Comparison of ENCODE assay signal across 1 cellular context in the genomic region with DNA sequence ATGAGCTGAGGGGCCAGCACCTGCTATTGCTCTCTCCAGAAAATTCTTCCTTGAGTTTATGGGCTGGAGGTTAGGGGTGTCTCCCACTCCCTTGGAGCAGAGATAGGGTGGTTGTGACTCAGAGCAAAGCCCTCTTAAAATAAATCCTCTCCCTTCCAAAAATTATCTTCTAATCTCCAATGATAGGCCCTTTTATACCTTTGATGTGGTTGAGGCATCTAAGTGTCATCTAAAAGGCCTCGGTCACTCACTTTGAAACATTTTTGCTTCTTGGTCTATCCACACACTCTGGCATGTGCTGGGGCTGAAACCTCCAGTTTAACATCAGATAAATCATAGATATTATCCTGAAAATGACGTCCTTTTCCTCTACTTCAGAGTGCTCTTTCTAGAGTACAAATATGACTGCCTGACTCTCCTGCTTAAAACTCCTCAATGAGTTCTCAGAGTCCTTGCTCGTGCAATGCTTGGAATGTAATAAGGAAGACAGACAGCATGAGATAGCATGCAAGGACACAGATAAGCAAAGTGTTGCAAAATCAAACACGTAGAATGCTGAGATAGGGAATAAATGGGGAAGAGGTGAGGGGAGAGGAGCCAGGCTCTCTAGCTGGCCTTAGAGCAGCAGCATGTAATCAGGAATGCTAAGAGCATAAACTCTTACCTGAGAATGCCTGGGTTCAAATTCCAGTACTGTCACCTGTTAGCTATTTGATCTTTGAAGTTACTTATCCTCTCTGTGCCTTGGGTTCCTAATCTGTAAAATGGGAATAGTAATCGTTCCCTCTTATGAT.
TF ChIP-seq lines count a peak whose summit lies in the region.

No MANE protein-coding gene starts in this region.

TF ChIP-seq in K562, 482 proteins besides CTCF, POLR2A, EP300 and RAD21 (continued from another document):
- TF ChIP-seq, protein P1, sequence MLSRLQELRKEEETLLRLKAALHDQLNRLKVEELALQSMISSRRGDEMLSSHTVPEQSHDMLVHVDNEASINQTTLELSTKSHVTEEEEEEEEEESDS (CRISPR knock-in tag; IDR thresholded peaks at IDR 0.05) = no peak
- TF ChIP-seq GTF2F1 (IDR thresholded peaks at IDR 0.05; ENCODE audit: low read depth, low read length) (no peak), ZNF764 (CRISPR knock-in tag; IDR thresholded peaks at IDR 0.05; ENCODE audit: low read depth) (no peak), NFIC (IDR thresholded peaks at IDR 0.05) (no peak), MIER1 (IDR thresholded peaks at IDR 0.05; ENCODE audit: low read depth) (no peak), CBX1 (IDR thresholded peaks at IDR 0.05; ENCODE audit: low read depth) (no peak), PPARD (CRISPR knock-in tag; IDR thresholded peaks at IDR 0.05) (no peak), CSDE1 (IDR thresholded peaks at IDR 0.05) (no peak)
- TF ChIP-seq, protein P2, sequence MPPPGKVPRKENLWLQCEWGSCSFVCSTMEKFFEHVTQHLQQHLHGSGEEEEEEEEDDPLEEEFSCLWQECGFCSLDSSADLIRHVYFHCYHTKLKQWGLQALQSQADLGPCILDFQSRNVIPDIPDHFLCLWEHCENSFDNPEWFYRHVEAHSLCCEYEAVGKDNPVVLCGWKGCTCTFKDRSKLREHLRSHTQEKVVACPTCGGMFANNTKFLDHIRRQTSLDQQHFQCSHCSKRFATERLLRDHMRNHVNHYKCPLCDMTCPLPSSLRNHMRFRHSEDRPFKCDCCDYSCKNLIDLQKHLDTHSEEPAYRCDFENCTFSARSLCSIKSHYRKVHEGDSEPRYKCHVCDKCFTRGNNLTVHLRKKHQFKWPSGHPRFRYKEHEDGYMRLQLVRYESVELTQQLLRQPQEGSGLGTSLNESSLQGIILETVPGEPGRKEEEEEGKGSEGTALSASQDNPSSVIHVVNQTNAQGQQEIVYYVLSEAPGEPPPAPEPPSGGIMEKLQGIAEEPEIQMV (tag; conservative IDR thresholded peaks at IDR 0.05; ENCODE audit: low read depth) = no peak
- TF ChIP-seq, protein P3, sequence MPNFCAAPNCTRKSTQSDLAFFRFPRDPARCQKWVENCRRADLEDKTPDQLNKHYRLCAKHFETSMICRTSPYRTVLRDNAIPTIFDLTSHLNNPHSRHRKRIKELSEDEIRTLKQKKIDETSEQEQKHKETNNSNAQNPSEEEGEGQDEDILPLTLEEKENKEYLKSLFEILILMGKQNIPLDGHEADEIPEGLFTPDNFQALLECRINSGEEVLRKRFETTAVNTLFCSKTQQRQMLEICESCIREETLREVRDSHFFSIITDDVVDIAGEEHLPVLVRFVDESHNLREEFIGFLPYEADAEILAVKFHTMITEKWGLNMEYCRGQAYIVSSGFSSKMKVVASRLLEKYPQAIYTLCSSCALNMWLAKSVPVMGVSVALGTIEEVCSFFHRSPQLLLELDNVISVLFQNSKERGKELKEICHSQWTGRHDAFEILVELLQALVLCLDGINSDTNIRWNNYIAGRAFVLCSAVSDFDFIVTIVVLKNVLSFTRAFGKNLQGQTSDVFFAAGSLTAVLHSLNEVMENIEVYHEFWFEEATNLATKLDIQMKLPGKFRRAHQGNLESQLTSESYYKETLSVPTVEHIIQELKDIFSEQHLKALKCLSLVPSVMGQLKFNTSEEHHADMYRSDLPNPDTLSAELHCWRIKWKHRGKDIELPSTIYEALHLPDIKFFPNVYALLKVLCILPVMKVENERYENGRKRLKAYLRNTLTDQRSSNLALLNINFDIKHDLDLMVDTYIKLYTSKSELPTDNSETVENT (CRISPR knock-in tag; IDR thresholded peaks at IDR 0.05) = no peak
- TF ChIP-seq, protein P4, sequence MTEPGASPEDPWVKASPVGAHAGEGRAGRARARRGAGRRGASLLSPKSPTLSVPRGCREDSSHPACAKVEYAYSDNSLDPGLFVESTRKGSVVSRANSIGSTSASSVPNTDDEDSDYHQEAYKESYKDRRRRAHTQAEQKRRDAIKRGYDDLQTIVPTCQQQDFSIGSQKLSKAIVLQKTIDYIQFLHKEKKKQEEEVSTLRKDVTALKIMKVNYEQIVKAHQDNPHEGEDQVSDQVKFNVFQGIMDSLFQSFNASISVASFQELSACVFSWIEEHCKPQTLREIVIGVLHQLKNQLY (CRISPR knock-in tag; conservative IDR thresholded peaks at IDR 0.05) = no peak
